1 cellular context compared by ENCODE assay signal in the genomic region with DNA sequence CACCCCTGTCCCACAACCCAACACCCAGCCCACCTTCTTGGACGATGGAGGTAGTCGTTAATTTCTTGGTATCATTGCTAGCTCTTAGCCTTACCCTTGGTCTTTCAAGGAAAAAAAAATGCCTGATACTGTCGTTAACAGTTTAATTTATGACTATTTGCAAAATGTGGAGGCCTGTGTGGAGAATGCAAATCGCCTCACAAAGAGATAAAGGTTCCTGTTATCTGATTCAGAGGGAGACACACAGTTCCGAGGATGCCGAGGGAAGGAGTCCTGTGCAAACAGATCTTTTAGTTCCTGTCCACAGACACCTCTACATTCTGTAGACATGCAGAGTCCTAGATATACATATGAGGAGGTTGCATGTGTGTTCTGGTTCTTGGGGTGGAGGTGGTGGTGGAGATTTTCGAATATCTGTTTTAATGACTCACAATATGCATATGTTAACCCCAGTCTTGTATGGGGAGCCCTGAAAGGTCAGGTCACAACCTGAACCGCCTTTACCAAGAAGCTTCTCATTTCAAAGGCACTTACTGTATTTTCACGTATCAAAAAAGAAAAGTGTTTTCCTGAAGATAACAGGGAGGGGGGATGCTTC.
TF ChIP-seq lines count a peak whose summit lies in the region.

No MANE protein-coding gene starts in this region.

TF ChIP-seq in GM12878, 131 proteins besides CTCF, POLR2A, EP300 and RAD21 (continued from another document):
- TF ChIP-seq, protein P1, sequence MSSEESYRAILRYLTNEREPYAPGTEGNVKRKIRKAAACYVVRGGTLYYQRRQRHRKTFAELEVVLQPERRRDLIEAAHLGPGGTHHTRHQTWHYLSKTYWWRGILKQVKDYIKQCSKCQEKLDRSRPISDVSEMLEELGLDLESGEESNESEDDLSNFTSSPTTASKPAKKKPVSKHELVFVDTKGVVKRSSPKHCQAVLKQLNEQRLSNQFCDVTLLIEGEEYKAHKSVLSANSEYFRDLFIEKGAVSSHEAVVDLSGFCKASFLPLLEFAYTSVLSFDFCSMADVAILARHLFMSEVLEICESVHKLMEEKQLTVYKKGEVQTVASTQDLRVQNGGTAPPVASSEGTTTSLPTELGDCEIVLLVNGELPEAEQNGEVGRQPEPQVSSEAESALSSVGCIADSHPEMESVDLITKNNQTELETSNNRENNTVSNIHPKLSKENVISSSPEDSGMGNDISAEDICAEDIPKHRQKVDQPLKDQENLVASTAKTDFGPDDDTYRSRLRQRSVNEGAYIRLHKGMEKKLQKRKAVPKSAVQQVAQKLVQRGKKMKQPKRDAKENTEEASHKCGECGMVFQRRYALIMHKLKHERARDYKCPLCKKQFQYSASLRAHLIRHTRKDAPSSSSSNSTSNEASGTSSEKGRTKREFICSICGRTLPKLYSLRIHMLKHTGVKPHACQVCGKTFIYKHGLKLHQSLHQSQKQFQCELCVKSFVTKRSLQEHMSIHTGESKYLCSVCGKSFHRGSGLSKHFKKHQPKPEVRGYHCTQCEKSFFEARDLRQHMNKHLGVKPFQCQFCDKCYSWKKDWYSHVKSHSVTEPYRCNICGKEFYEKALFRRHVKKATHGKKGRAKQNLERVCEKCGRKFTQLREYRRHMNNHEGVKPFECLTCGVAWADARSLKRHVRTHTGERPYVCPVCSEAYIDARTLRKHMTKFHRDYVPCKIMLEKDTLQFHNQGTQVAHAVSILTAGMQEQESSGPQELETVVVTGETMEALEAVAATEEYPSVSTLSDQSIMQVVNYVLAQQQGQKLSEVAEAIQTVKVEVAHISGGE (CRISPR knock-in tag; IDR thresholded peaks at IDR 0.05): no peak
- TF ChIP-seq SIX5 (IDR thresholded peaks at IDR 0.05; ENCODE audit: low read depth, low read length, severe bottlenecking): no peak
